In the genomic region with DNA sequence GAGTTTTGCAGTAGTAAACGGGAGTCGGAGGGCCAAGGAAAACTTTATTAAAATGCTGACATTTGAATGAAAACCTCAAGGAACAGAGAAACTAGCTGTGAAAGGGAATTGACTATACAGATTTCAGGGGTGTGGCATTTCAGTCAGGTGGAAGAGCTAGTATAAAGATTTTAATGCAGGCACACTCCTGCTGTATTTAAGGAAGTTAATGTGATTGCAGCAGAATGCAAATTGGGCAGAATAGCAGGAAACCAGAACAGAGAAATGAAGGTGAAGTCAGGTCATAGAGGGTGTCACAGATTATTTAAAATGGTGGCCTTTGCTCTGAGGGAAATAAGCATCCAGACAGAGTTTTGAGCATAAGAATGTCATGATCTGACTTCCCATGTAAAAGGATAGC, we compare ENCODE assay signal across 27 cellular contexts.
"Had no signal": no experiment of that assay in that cellular context is flagged by ENCODE, and none has a peak within 500 bp of the region (broad histone marks: within the 10 kb centered on the region; RNA-seq: fewer than 3 reads in every experiment).

No MANE protein-coding gene starts in this region.

- DNase-seq: occipital lobe; ovary; posterior cingulate gyrus; psoas muscle; right cardiac atrium; right lobe of liver; sigmoid colon; small intestine; stimulated activated CD4-positive, alpha-beta T cell treated with anti-CD3 and anti-CD28 coated beads, Interleukin-15, amount 100 ng/mL, for 24 hours; stimulated activated CD4-positive, alpha-beta T cell treated with anti-CD3 and anti-CD28 coated beads, Interleukin-2, amount 100 ng/mL, for 24 hours; stimulated activated CD4-positive, alpha-beta T cell treated with anti-CD3 and anti-CD28 coated beads, Interleukin-2, amount 100 ng/mL, for 48 hours; stimulated activated CD4-positive, alpha-beta T cell treated with anti-CD3 and anti-CD28 coated beads, Interleukin-4, amount 100 ng/mL, for 24 hours; stimulated activated naive B cell treated with anti-CD40 and anti-IgM and Interleukin-4, amounts not matched to agents 10 μg/mL and 1 μg/mL and 100 μg/mL, for 72 hours; stimulated activated naive CD4-positive, alpha-beta T cell treated with Interleukin-2 at 50 U/mL for 16 hours; stomach; thyroid gland; trophoblast cell; upper lobe of left lung had no signal

- H3K27ac ChIP-seq: neural progenitor cell, ovary, parathyroid adenoma, psoas muscle, right lobe of liver, sigmoid colon, stomach, thoracic aorta, thyroid gland, tibial nerve, upper lobe of left lung, vagina had no signal

- H3K4me3 ChIP-seq: neural progenitor cell, ovary, psoas muscle, right lobe of liver, sigmoid colon, stomach, thoracic aorta, thyroid gland, tibial nerve, upper lobe of left lung, vagina had no signal

- H3K27me3 ChIP-seq: neural progenitor cell, right lobe of liver, sigmoid colon, stomach, thyroid gland, tibial nerve, upper lobe of left lung, vagina had no signal

- H3K4me1 ChIP-seq: parathyroid adenoma, psoas muscle, right lobe of liver, sigmoid colon, stomach, tibial nerve, upper lobe of left lung, vagina had no signal

- H3K27me3 Mint-ChIP-seq: stimulated activated naive B cell treated with anti-CD40 and anti-IgM and Interleukin-4, amounts not matched to agents 10 μg/mL and 1 μg/mL and 100 μg/mL, for 72 hours; stimulated activated naive CD8-positive, alpha-beta T cell treated with anti-CD3 and anti-CD28 coated beads, Interleukin-15, Interleukin-2, amounts not matched to agents 100 ng/mL and 50 ng/mL, for 24 hours had no signal

- H3K4me3 Mint-ChIP-seq: nephron; neural progenitor cell; stimulated activated effector memory CD8-positive, alpha-beta T cell treated with anti-CD3 and anti-CD28 coated beads, Interleukin-12 subunit alpha, Interleukin-12 subunit beta, amount 100 ng/mL, for 72 hours; stimulated activated naive B cell treated with anti-CD40 and anti-IgM and Interleukin-4, amounts not matched to agents 10 μg/mL and 1 μg/mL and 100 μg/mL, for 72 hours; stimulated activated naive CD8-positive, alpha-beta T cell treated with anti-CD3 and anti-CD28 coated beads, Interleukin-15, Interleukin-2, amounts not matched to agents 100 ng/mL and 50 ng/mL, for 24 hours had no signal

- H3K9me3 ChIP-seq: ovary, psoas muscle, right lobe of liver, sigmoid colon, thoracic aorta, thyroid gland, tibial nerve, upper lobe of left lung, vagina had no signal

- H3K4me1 Mint-ChIP-seq: nephron; stimulated activated effector memory CD8-positive, alpha-beta T cell treated with anti-CD3 and anti-CD28 coated beads, Interleukin-12 subunit alpha, Interleukin-12 subunit beta, amount 100 ng/mL, for 72 hours; stimulated activated naive B cell treated with anti-CD40 and anti-IgM and Interleukin-4, amounts not matched to agents 10 μg/mL and 1 μg/mL and 100 μg/mL, for 72 hours had no signal

- ATAC-seq: psoas muscle; right cardiac atrium; right lobe of liver; stimulated activated effector memory CD8-positive, alpha-beta T cell treated with anti-CD3 and anti-CD28 coated beads, Interleukin-12 subunit alpha, Interleukin-12 subunit beta, amount 100 ng/mL, for 72 hours; stimulated activated naive B cell treated with anti-CD40 and anti-IgM and Interleukin-4, amounts not matched to agents 10 μg/mL and 1 μg/mL and 100 μg/mL, for 72 hours had no signal

- H3K9me3 Mint-ChIP-seq: nephron had no signal

- H3K36me3 ChIP-seq: neural progenitor cell, ovary, right lobe of liver, sigmoid colon, stomach, thoracic aorta, thyroid gland, tibial nerve, upper lobe of left lung, vagina had no signal

- H3K36me3 Mint-ChIP-seq: stimulated activated naive B cell treated with anti-CD40 and anti-IgM and Interleukin-4, amounts not matched to agents 10 μg/mL and 1 μg/mL and 100 μg/mL, for 72 hours had no signal

- H3K27ac Mint-ChIP-seq: nephron; neural progenitor cell; progenitor cell of endocrine pancreas; stimulated activated effector memory CD8-positive, alpha-beta T cell treated with anti-CD3 and anti-CD28 coated beads, Interleukin-12 subunit alpha, Interleukin-12 subunit beta, amount 100 ng/mL, for 72 hours; stimulated activated naive B cell treated with anti-CD40 and anti-IgM and Interleukin-4, amounts not matched to agents 10 μg/mL and 1 μg/mL and 100 μg/mL, for 72 hours; stimulated activated naive CD8-positive, alpha-beta T cell treated with anti-CD3 and anti-CD28 coated beads, Interleukin-15, Interleukin-2, amounts not matched to agents 100 ng/mL and 50 ng/mL, for 24 hours had no signal
